Comparison of ENCODE assay signal across 29 cellular contexts in the genomic region with DNA sequence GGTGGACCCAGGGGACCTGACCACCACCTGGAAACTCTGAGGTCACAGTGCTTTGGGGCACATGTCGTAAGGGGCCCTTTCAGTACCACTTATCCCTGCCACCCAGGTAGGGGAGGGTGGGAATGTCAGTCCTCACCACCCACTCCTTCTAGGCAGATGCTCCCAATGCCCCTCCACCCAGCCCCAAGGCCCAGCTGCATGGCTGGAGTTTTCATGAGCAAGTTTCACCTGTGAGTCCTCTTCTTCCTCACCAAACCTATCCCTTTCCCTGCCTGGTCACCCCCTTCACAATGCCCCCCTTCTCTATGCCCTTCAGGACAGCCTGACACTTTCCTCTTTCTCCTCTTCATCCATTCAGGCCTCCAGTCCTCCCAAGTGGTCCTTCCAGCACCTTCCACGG. TPM values are rescaled to one million over a fixed set of nuclear protein-coding genes. Genes with fewer than 3 reads are reported as not detected.
A peak's percentile ranks its signal among the peaks of the same experiment; 100 is the strongest.
DNase-seq lines count a peak whose midpoint lies in the region; ATAC-seq and TF ChIP-seq lines count a peak whose summit lies in the region.
"Had no signal": no experiment of that assay in that cellular context is flagged by ENCODE, and none has a peak within 500 bp of the region (broad histone marks: within the 10 kb centered on the region; RNA-seq: fewer than 3 reads in every experiment).

No MANE protein-coding gene starts in this region.

- no peak for TF ChIP-seq CTCF in WTC11 (IDR thresholded peaks at IDR 0.05)
- TF ChIP-seq CTCF in suprapubic skin (IDR thresholded peaks at IDR 0.05) = no peak

- CTCF ChIA-PET in WTC11 (lab: Charles Lee) = interaction anchor here (1.0 to 1.3 kb wide), 2 partner anchors 11 to 69 kb away, joined by 3 read pairs; no protein-coding TSS in a partner anchor

- H3K4me1 ChIP-seq in HUES48 (ENCODE audit: control insufficient read depth, insufficient read depth, low read length) (peaks cover 57% of the 10 kb centered on the region), suprapubic skin (peaks cover 3% of the 10 kb centered on the region)
- H3K4me1 ChIP-seq: foreskin keratinocyte had no signal

- H3K27ac ChIP-seq in HUES48 (ENCODE audit: low read depth, low read length) (peak overlapping the region; percentile 57), suprapubic skin (peak overlapping the region; percentile 43)
- H3K27ac ChIP-seq: foreskin keratinocyte, tibial artery had no signal

- no peaks in the 10 kb centered on the region for H3K27me3 ChIP-seq in HUES48 (ENCODE audit: control insufficient read depth, insufficient read depth, low read length)
- no peaks in the 10 kb centered on the region for H3K27me3 ChIP-seq in suprapubic skin
- H3K27me3 ChIP-seq: tibial artery had no signal

- H3K27ac Mint-ChIP-seq in WTC11 = peak overlapping the region; percentile 99
- H3K27ac Mint-ChIP-seq in activated T-cell treated with anti-CD3 and anti-CD28 coated beads, Interleukin-2, amount 50 U/mL, for 72 hours = no peak overlapping the region
- H3K27ac Mint-ChIP-seq: activated B cell treated with CpG ODN at 0.5 μM for 24 hours; activated naive CD8-positive, alpha-beta T cell treated with anti-CD3 and anti-CD28 coated beads for 36 hours; CD4-positive, alpha-beta T cell had no signal

- ATAC-seq in WTC11 = no peak
- ATAC-seq in activated T-cell treated with anti-CD3 and anti-CD28 coated beads, Interleukin-2, amount 50 U/mL, for 72 hours (replicated peaks in 1 of 2) = no peak
- no peak for ATAC-seq in GM19328 (IDR thresholded peaks at IDR 0.05; ENCODE audit: unreplicated experiment)
- ATAC-seq: foreskin keratinocyte; HepG2; left ventricle myocardium superior; stimulated activated naive CD8-positive, alpha-beta T cell treated with anti-CD3 and anti-CD28 coated beads, Interleukin-15, Interleukin-2, amounts not matched to agents 100 U/mL and 50 U/mL, for 24 hours had no signal

- no peaks in the 10 kb centered on the region for H3K9me3 ChIP-seq in HUES48 (ENCODE audit: control insufficient read depth, insufficient read depth, low read length)
- no peaks in the 10 kb centered on the region for H3K9me3 ChIP-seq in suprapubic skin
- H3K9me3 ChIP-seq: tibial artery had no signal

- H3K9me3 Mint-ChIP-seq in WTC11 = peaks cover 13% of the 10 kb centered on the region
- H3K9me3 Mint-ChIP-seq in activated T-cell treated with anti-CD3 and anti-CD28 coated beads, Interleukin-2, amount 50 U/mL, for 72 hours = peaks cover 0 to 3% of the 10 kb centered on the region in 2 donors

- no peak for TF ChIP-seq EP300 in suprapubic skin (IDR thresholded peaks at IDR 0.05)

- H3K36me3 Mint-ChIP-seq in WTC11 = peaks cover 5% of the 10 kb centered on the region
- H3K36me3 Mint-ChIP-seq in activated T-cell treated with anti-CD3 and anti-CD28 coated beads, Interleukin-2, amount 50 U/mL, for 72 hours (ENCODE audit: insufficient read depth in 2 of 2) = peaks cover 0 to 2% of the 10 kb centered on the region in 2 donors

- POLR2A ChIA-PET in WTC11 (lab: Charles Lee) = no interaction called here

- H3K36me3 ChIP-seq in HUES48 (ENCODE audit: control insufficient read depth, insufficient read depth, low read length) (no peaks in the 10 kb centered on the region), suprapubic skin (no peaks in the 10 kb centered on the region)
- H3K36me3 ChIP-seq: tibial artery had no signal

- peaks cover 69% of the 10 kb centered on the region for H3K4me1 Mint-ChIP-seq in WTC11
- H3K4me1 Mint-ChIP-seq in activated T-cell treated with anti-CD3 and anti-CD28 coated beads, Interleukin-2, amount 50 U/mL, for 72 hours (ENCODE audit: low read depth) = no peaks in the 10 kb centered on the region
- H3K4me1 Mint-ChIP-seq: activated B cell treated with CpG ODN at 0.5 μM for 24 hours had no signal

- 50% methylated on average over 2 of the region's 2 CpGs for WGBS in suprapubic skin

- DNase-seq in WTC11 (ENCODE audit: low spot score) = no peak
- DNase-seq in islet precursor cell = peak; percentile 47
- DNase-seq in suprapubic skin (ENCODE audit: low spot score in 2 of 2) = no peak
- DNase-seq in activated T-cell treated with anti-CD3 and anti-CD28 coated beads, Interleukin-2, amount 50 U/mL, for 72 hours = no peak
- DNase-seq in activated CD4-positive, alpha-beta T cell treated with anti-CD3 and anti-CD28 coated beads for 4 hours = no peak
- no peak for DNase-seq in DMS79 treated with DMSO at 0.1 percent for 48 hours (lab: John Stamatoyannopoulos, UW)
- DNase-seq: activated B cell treated with CpG ODN at 0.5 μM for 24 hours; activated CD4-positive, alpha-beta T cell treated with anti-CD3 and anti-CD28 coated beads, Interleukin-2, amount 50 U/mL, for 48 hours; activated effector memory CD4-positive, alpha-beta T cell treated with Interleukin-2 at 50 U/mL for 16 hours; activated naive CD8-positive, alpha-beta T cell treated with anti-CD3 and anti-CD28 coated beads for 36 hours; CD4-positive, alpha-beta T cell; erythroblast; foreskin keratinocyte; GOT3; hippocampal formation; left ventricle myocardium superior; midbrain; NCI-H1105; NCI-H2081; NCI-H345; posterior cingulate gyrus; SHP77; stimulated activated naive CD8-positive, alpha-beta T cell treated with anti-CD3 and anti-CD28 coated beads, Interleukin-15, Interleukin-2, amounts not matched to agents 100 U/mL and 50 U/mL, for 24 hours; T-helper 9 cell; tibial artery had no signal

- no peak overlapping the region for H3K4me3 ChIP-seq in HUES48 (ENCODE audit: low read depth, low read length)
- H3K4me3 ChIP-seq in suprapubic skin = no peak overlapping the region
- H3K4me3 ChIP-seq: tibial artery had no signal

- no peak overlapping the region for H3K4me3 Mint-ChIP-seq in WTC11
- H3K4me3 Mint-ChIP-seq in activated T-cell treated with anti-CD3 and anti-CD28 coated beads, Interleukin-2, amount 50 U/mL, for 72 hours = no peak overlapping the region
- H3K4me3 Mint-ChIP-seq: activated B cell treated with CpG ODN at 0.5 μM for 24 hours; activated naive CD8-positive, alpha-beta T cell treated with anti-CD3 and anti-CD28 coated beads for 36 hours; CD4-positive, alpha-beta T cell; nephron had no signal

- no peaks in the 10 kb centered on the region for H3K27me3 Mint-ChIP-seq in WTC11 (ENCODE audit: low read depth)
- peaks cover 2% of the 10 kb centered on the region for H3K27me3 Mint-ChIP-seq in activated T-cell treated with anti-CD3 and anti-CD28 coated beads, Interleukin-2, amount 50 U/mL, for 72 hours (ENCODE audit: low read depth)
- H3K27me3 Mint-ChIP-seq: activated naive CD8-positive, alpha-beta T cell treated with anti-CD3 and anti-CD28 coated beads for 36 hours; CD4-positive, alpha-beta T cell had no signal

- no peak overlapping the region for H3K9ac ChIP-seq in HUES48 (ENCODE audit: low read depth, low read length)

- TF ChIP-seq POLR2A in suprapubic skin (IDR thresholded peaks at IDR 0.05) = no peak

TF ChIP-seq in WTC11, 78 proteins besides CTCF, POLR2A, EP300 and RAD21 (continues in another document):
- TF ChIP-seq ZNF281 (CRISPR knock-in tag; IDR thresholded peaks at IDR 0.05) (no peak), RORB (CRISPR knock-in tag; IDR thresholded peaks at IDR 0.05) (no peak), IRF2 (CRISPR knock-in tag; IDR thresholded peaks at IDR 0.05; ENCODE audit: borderline replicate concordance, low read depth) (no peak), FOXK1 (CRISPR knock-in tag; IDR thresholded peaks at IDR 0.05) (no peak), AR (CRISPR knock-in tag; IDR thresholded peaks at IDR 0.05) (no peak), NFATC4 (CRISPR knock-in tag; IDR thresholded peaks at IDR 0.05) (no peak), ZNF671 (CRISPR knock-in tag; IDR thresholded peaks at IDR 0.05) (no peak), SMAD4 (CRISPR knock-in tag; IDR thresholded peaks at IDR 0.05) (no peak), PRRX2 (CRISPR knock-in tag; IDR thresholded peaks at IDR 0.05) (no peak)

RNA-seq across cellular contexts. Expression of gene FAM174B, which starts 9.8 kb away (rescaled TPM):
- total RNA-seq in WTC11 (2021) (19.0 to 22.1 TPM (median 21.8 TPM) in 3 replicates), suprapubic skin (10 to 100 TPM in 3 of 4 donors, 1 to 10 TPM in 1; 6.2 to 24.0 (median 18.3) TPM)
- total RNA-seq in activated T-cell treated with anti-CD3 and anti-CD28 coated beads, Interleukin-2, amount 50 U/mL, for 72 hours = 1 to 10 TPM; 5.0 to 9.9 TPM
